ENCODE assay signal across 8 cellular contexts in the genomic region with DNA sequence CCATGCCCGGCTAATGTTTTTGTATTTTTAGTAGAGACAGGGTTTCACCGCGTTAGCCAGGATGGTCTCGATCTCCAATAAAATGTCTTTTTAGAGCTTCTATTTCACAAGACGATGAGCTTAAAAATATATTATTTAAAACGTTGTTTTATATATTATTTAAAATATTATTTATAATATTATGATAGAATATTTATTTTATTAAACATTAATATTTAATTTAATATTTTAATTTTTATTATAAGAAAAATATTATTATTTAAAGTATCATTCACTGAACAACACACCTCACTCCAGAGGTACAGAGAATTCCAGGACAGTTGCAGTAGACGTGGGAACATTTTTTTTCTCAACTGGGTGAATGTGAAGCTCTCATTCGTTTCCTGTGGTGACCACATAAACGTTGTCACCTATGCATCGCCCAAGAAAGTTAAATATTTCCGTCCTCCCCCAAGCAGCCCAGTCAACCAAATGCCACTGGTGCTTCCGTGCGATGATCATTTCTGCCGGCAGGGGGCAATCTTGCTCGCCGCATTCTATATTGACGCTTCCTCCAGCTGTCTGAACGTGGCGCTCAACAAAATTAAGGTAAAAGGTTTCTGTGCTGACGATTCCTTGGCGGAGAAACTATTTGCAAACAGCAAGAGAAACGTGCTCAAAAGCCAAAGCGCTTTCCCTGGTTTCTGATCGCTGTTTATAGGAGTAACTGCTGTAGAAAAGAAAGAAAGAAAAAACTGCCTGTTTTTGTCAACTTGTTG. TPM values are rescaled to one million over a fixed set of nuclear protein-coding genes. Genes with fewer than 3 reads are reported as not detected.
DNase-seq lines count a peak whose midpoint lies in the region; ATAC-seq and TF ChIP-seq lines count a peak whose summit lies in the region.

No MANE protein-coding gene starts in this region.

- POLR2A ChIA-PET in AG04450 (lab: Yijun Ruan, JAX): interaction anchor here (0.6 to 1.3 kb wide), 2 partner anchors 148 to 152 kb away, joined by 4 to 5 read pairs; no protein-coding TSS in a partner anchor
- POLR2A ChIA-PET in activated CD4-positive, alpha-beta T cell treated with anti-CD3 and anti-CD28 coated beads, Interleukin-2, amount 10 ng/mL, durations not matched to agents 7 days and 5 days (lab: Charles Lee): interaction anchor here (0.7 kb wide), 1 partner anchor 122 kb away, joined by 4 read pairs; no protein-coding TSS in a partner anchor

- TF ChIP-seq POLR2A in right lobe of liver (IDR thresholded peaks at IDR 0.05): no peak

- peak; percentile 30 for DNase-seq in AG04450 (ENCODE audit: low read depth, low spot score)
- peak; percentile 71 for DNase-seq in NCI-H69 (lab: John Stamatoyannopoulos, UW)
- peak; percentile 87 for DNase-seq in activated CD4-positive, alpha-beta T cell treated with anti-CD3 and anti-CD28 coated beads, Interleukin-2, amount 10 ng/mL, durations not matched to agents 7 days and 5 days
- peak; percentile 83 for DNase-seq in dermis blood vessel endothelial cell
- peak; percentile 72 to 84 (median 81) for DNase-seq in right lobe of liver
- peak; percentile 69 to 86 (median 77) for DNase-seq in stimulated activated CD4-positive, alpha-beta T cell treated with anti-CD3 and anti-CD28 coated beads, TNF-alpha, amount 100 ng/mL, for 24 hours (ENCODE audit: low read depth in 3 of 3)

- no peak overlapping the region for H3K4me3 Mint-ChIP-seq in activated CD4-positive, alpha-beta T cell treated with anti-CD3 and anti-CD28 coated beads, Interleukin-2, amount 10 ng/mL, durations not matched to agents 7 days and 5 days

- no peaks in the 10 kb centered on the region for H3K36me3 ChIP-seq in right lobe of liver

- H3K27me3 ChIP-seq in AG04450 (ENCODE audit: control insufficient read depth, insufficient read depth, low read length) (peaks cover under 1% of the 10 kb centered on the region), right lobe of liver (no peaks in the 10 kb centered on the region)

- H3K4me3 ChIP-seq in AG04450 (ENCODE audit: low read depth, low read length) (peak overlapping the region; percentile 38), right lobe of liver (peak overlapping the region; percentile 6 to 34 (median 27))

- no peaks in the 10 kb centered on the region for H3K36me3 Mint-ChIP-seq in activated CD4-positive, alpha-beta T cell treated with anti-CD3 and anti-CD28 coated beads, Interleukin-2, amount 10 ng/mL, durations not matched to agents 7 days and 5 days (ENCODE audit: low read depth)

- H3K9me3 ChIP-seq in AG04450 (ENCODE audit: control insufficient read depth, insufficient read depth, low read length): no peaks in the 10 kb centered on the region
- no peaks in the 10 kb centered on the region for H3K9me3 ChIP-seq in right lobe of liver

- H3K27me3 Mint-ChIP-seq in activated CD4-positive, alpha-beta T cell treated with anti-CD3 and anti-CD28 coated beads, Interleukin-2, amount 10 ng/mL, durations not matched to agents 7 days and 5 days: peaks cover 2% of the 10 kb centered on the region

- ATAC-seq in GM18517 (IDR thresholded peaks at IDR 0.05; ENCODE audit: unreplicated experiment) (peak; percentile 84), HG03159 (IDR thresholded peaks at IDR 0.05; ENCODE audit: unreplicated experiment) (peak; percentile 92), right lobe of liver (peak; percentile 97 to 100 (median 98))

- CTCF ChIA-PET in AG04450 (lab: Charles Lee): interaction anchor here (0.6 to 5.9 kb wide), 70 partner anchors 9 to 420 kb away, joined by 3 to 210 read pairs (median 5); partner anchors contain the start of genes GINS3 and SLC38A7
- CTCF ChIA-PET in activated CD4-positive, alpha-beta T cell treated with anti-CD3 and anti-CD28 coated beads, Interleukin-2, amount 10 ng/mL, durations not matched to agents 7 days and 5 days (lab: Charles Lee): interaction anchor here (0.5 to 3.3 kb wide), 15 partner anchors 14 to 419 kb away, joined by 3 to 40 read pairs (median 3); no protein-coding TSS in a partner anchor

- H3K27ac ChIP-seq in AG04450 (ENCODE audit: low read depth, low read length): no peak overlapping the region
- H3K27ac ChIP-seq in right lobe of liver: no peak overlapping the region

- H3K4me1 ChIP-seq in right lobe of liver: peaks cover 0 to 6% (median 0%) of the 10 kb centered on the region in 4 donors

- H3K27ac Mint-ChIP-seq in activated CD4-positive, alpha-beta T cell treated with anti-CD3 and anti-CD28 coated beads, Interleukin-2, amount 10 ng/mL, durations not matched to agents 7 days and 5 days: no peak overlapping the region

- WGBS in right lobe of liver (ENCODE audit: insufficient coverage, low coverage, low lambda C conversion rate, missing lambda C conversion rate): 19% methylated on average over 24 of the region's 24 CpGs

- H3K4me1 Mint-ChIP-seq in activated CD4-positive, alpha-beta T cell treated with anti-CD3 and anti-CD28 coated beads, Interleukin-2, amount 10 ng/mL, durations not matched to agents 7 days and 5 days: peaks cover 8% of the 10 kb centered on the region

- H3K9me3 Mint-ChIP-seq in activated CD4-positive, alpha-beta T cell treated with anti-CD3 and anti-CD28 coated beads, Interleukin-2, amount 10 ng/mL, durations not matched to agents 7 days and 5 days: no peaks in the 10 kb centered on the region

- TF ChIP-seq CTCF in AG04450 (IDR thresholded peaks at IDR 0.05; ENCODE audit: low read depth, low read length): peak; percentile 96
- peak; percentile 85 to 96 (median 96) for TF ChIP-seq CTCF in right lobe of liver (IDR thresholded peaks at IDR 0.05)

- intact Hi-C loops in right lobe of liver (cut with DNase I): loop anchor here (5.0 kb wide), 2 partner anchors 146 to 151 kb away; no protein-coding TSS in a partner anchor

RNA-seq across cellular contexts. Expression of gene PRSS54, which starts 41.7 kb away (rescaled TPM):
- not detected in 2 replicates for polyA plus RNA-seq in AG04450 (2011; rRNA removed)
- polyA minus RNA-seq in AG04450 (2011; rRNA and poly(A)+ RNA removed): 0.14 TPM in 1 of 2 replicates, not detected in the other
- total RNA-seq in activated CD4-positive, alpha-beta T cell treated with anti-CD3 and anti-CD28 coated beads, Interleukin-2, amount 10 ng/mL, durations not matched to agents 7 days and 5 days: not detected
- total RNA-seq in dermis blood vessel endothelial cell (not detected in 2 replicates), right lobe of liver (not detected)

RNA-seq across cellular contexts. Expression of gene GINS3, which starts 55.8 kb away (rescaled TPM):
- 2.5 and 3.3 TPM in 2 replicates for polyA plus RNA-seq in AG04450 (2011; rRNA removed)
- polyA minus RNA-seq in AG04450 (2011; rRNA and poly(A)+ RNA removed): 2.0 and 2.4 TPM in 2 replicates
- 10 to 100 TPM; 16.9 to 20.3 TPM for total RNA-seq in activated CD4-positive, alpha-beta T cell treated with anti-CD3 and anti-CD28 coated beads, Interleukin-2, amount 10 ng/mL, durations not matched to agents 7 days and 5 days
- total RNA-seq in dermis blood vessel endothelial cell (7.8 and 13.9 TPM in 2 replicates), right lobe of liver (1 to 10 TPM in 4 of 6 experiments, under 1 TPM in 2; 0.68 to 3.3 (median 1.2) TPM)

Comparison
In these comparisons a context has a peak if more than half of its experiments do, and no peak if none do; other contexts are left out.
1. DNase-seq: peak in every context shown above with its lines; median percentile 87 in activated CD4-positive, alpha-beta T cell treated with anti-CD3 and anti-CD28 coated beads, Interleukin-2, amount 10 ng/mL, durations not matched to agents 7 days and 5 days; 83 in dermis blood vessel endothelial cell; 81 in right lobe of liver; 77 in stimulated activated CD4-positive, alpha-beta T cell treated with anti-CD3 and anti-CD28 coated beads, TNF-alpha, amount 100 ng/mL, for 24 hours; 71 in NCI-H69; 30 in AG04450.